12 cellular contexts compared by ENCODE assay signal in the genomic region with DNA sequence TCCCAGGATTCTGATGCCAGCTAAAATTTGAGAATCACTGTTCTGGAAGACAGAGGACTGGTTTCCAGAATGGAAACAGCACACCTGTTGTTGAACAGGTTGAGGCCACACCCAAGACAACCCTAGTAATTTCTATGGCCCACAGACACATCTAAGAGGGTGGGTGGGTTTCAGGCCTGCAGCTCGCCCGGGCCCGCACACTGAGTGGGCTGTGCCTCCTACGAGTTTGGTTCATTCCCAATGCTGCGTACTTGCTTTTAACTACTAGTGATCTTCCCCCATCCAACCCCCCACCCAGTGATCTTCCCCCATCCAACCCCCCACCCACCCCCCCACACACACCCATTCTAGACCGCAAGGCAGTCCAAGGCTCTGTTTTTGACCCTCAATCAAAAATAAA. TPM values are rescaled to one million over a fixed set of nuclear protein-coding genes. Genes with fewer than 3 reads are reported as not detected.
DNase-seq lines count a peak whose midpoint lies in the region; ATAC-seq and TF ChIP-seq lines count a peak whose summit lies in the region.
"Had no signal": no experiment of that assay in that cellular context is flagged by ENCODE, and none has a peak within 500 bp of the region (broad histone marks: within the 10 kb centered on the region; RNA-seq: fewer than 3 reads in every experiment).

No MANE protein-coding gene starts in this region.

- no peak for ATAC-seq in activated T-cell treated with anti-CD3 and anti-CD28 coated beads, Interleukin-2, amount 50 U/mL, for 4 hours
- no peak for ATAC-seq in activated naive CD8-positive, alpha-beta T cell treated with anti-CD3 and anti-CD28 coated beads, Interleukin-2, amount 50 U/mL, for 24 hours
- ATAC-seq in HG03095 (IDR thresholded peaks at IDR 0.05; ENCODE audit: unreplicated experiment), result no peak
- ATAC-seq in HG03442 (IDR thresholded peaks at IDR 0.05; ENCODE audit: unreplicated experiment), result no peak

- H3K4me3 ChIP-seq in mucosa of rectum (ENCODE audit: low read length in 2 of 2) (no peak overlapping the region), thyroid gland (replicated peaks in 1 of 3) (no peak overlapping the region)
- H3K4me3 ChIP-seq: lung had no signal

- intact Hi-C loops in thyroid gland (cut with DNase I), result no loop called here

- H3K36me3 ChIP-seq in mucosa of rectum (ENCODE audit: control insufficient read depth in 2 of 2, insufficient read depth in 2 of 2, low read length in 2 of 2) (no peaks in the 10 kb centered on the region), thyroid gland (no peaks in the 10 kb centered on the region)

- no peak for TF ChIP-seq CTCF in thyroid gland (IDR thresholded peaks at IDR 0.05)

- H3K27ac ChIP-seq in mucosa of rectum (ENCODE audit: low read depth in 2 of 2, low read length in 2 of 2) (peak overlapping the region; percentile 96 to 99), thyroid gland (peak overlapping the region; percentile 88 to 99 (median 99))

- H3K27me3 Mint-ChIP-seq in activated T-cell treated with anti-CD3 and anti-CD28 coated beads, Interleukin-2, amount 50 U/mL, for 4 hours (ENCODE audit: low read depth), result no peaks in the 10 kb centered on the region
- no peaks in the 10 kb centered on the region for H3K27me3 Mint-ChIP-seq in activated naive CD8-positive, alpha-beta T cell treated with anti-CD3 and anti-CD28 coated beads, Interleukin-2, amount 50 U/mL, for 24 hours

- H3K36me3 Mint-ChIP-seq in activated T-cell treated with anti-CD3 and anti-CD28 coated beads, Interleukin-2, amount 50 U/mL, for 4 hours (ENCODE audit: insufficient read depth), result peaks cover 6% of the 10 kb centered on the region
- peaks cover 7% of the 10 kb centered on the region for H3K36me3 Mint-ChIP-seq in activated naive CD8-positive, alpha-beta T cell treated with anti-CD3 and anti-CD28 coated beads, Interleukin-2, amount 50 U/mL, for 24 hours (ENCODE audit: low read depth)

- H3K4me1 ChIP-seq in mucosa of rectum (ENCODE audit: control insufficient read depth in 2 of 2, insufficient read depth in 2 of 2, low read length in 2 of 2) (peaks cover 16 to 22% of the 10 kb centered on the region in 2 donors), thyroid gland (peaks cover 10 to 23% of the 10 kb centered on the region in 2 donors)

- 99 to 100% methylated on average over 6 of the region's 6 CpGs for WGBS in thyroid gland, 2 donors

- no peak for TF ChIP-seq POLR2A in thyroid gland (IDR thresholded peaks at IDR 0.05)

- peak overlapping the region; percentile 89 for H3K4me3 Mint-ChIP-seq in activated T-cell treated with anti-CD3 and anti-CD28 coated beads, Interleukin-2, amount 50 U/mL, for 4 hours
- H3K4me3 Mint-ChIP-seq in activated naive CD8-positive, alpha-beta T cell treated with anti-CD3 and anti-CD28 coated beads, Interleukin-2, amount 50 U/mL, for 24 hours, result no peak overlapping the region

- no peak for DNase-seq in activated T-cell treated with anti-CD3 and anti-CD28 coated beads, Interleukin-2, amount 50 U/mL, for 4 hours
- no peak for DNase-seq in activated T-cell treated with anti-CD3 and anti-CD28 coated beads for 4 hours
- DNase-seq in activated naive CD8-positive, alpha-beta T cell treated with anti-CD3 and anti-CD28 coated beads, Interleukin-2, amount 50 U/mL, for 24 hours, result no peak
- no peak for DNase-seq in thyroid gland
- no peak for DNase-seq in HUDEP-2 (lab: John Stamatoyannopoulos, UW; ENCODE audit: unreplicated experiment in 76 of 76)
- DNase-seq: GF-D8, Kasumi-1, SIG-M5 had no signal

- H3K27me3 ChIP-seq in mucosa of rectum (ENCODE audit: control insufficient read depth in 2 of 2, insufficient read depth in 2 of 2, low read length in 2 of 2), result no peaks in the 10 kb centered on the region
- H3K27me3 ChIP-seq in thyroid gland, result no peaks in the 10 kb centered on the region

- H3K27ac Mint-ChIP-seq in activated naive CD8-positive, alpha-beta T cell treated with anti-CD3 and anti-CD28 coated beads, Interleukin-2, amount 50 U/mL, for 24 hours, result peak overlapping the region; percentile 96

- H3K9me3 ChIP-seq in mucosa of rectum (ENCODE audit: control insufficient read depth in 2 of 2, low read length in 2 of 2) (no peaks in the 10 kb centered on the region), thyroid gland (no peaks in the 10 kb centered on the region)

- peaks cover 34% of the 10 kb centered on the region for H3K4me1 Mint-ChIP-seq in activated T-cell treated with anti-CD3 and anti-CD28 coated beads, Interleukin-2, amount 50 U/mL, for 4 hours (ENCODE audit: low read depth)
- peaks cover 35% of the 10 kb centered on the region for H3K4me1 Mint-ChIP-seq in activated naive CD8-positive, alpha-beta T cell treated with anti-CD3 and anti-CD28 coated beads, Interleukin-2, amount 50 U/mL, for 24 hours

- no peak overlapping the region for H3K9ac ChIP-seq in mucosa of rectum (ENCODE audit: low read depth in 1 of 2, low read length in 2 of 2)

- H3K9me3 Mint-ChIP-seq in activated T-cell treated with anti-CD3 and anti-CD28 coated beads, Interleukin-2, amount 50 U/mL, for 4 hours, result no peaks in the 10 kb centered on the region
- no peaks in the 10 kb centered on the region for H3K9me3 Mint-ChIP-seq in activated naive CD8-positive, alpha-beta T cell treated with anti-CD3 and anti-CD28 coated beads, Interleukin-2, amount 50 U/mL, for 24 hours

RNA-seq across cellular contexts. Expression of a gene that starts 1.3 kb away (rescaled TPM):
- 10 to 100 TPM; 23.8 to 26.4 (median 25.4) TPM for total RNA-seq in activated T-cell treated with anti-CD3 and anti-CD28 coated beads, Interleukin-2, amount 50 U/mL, for 4 hours
- 10 to 100 TPM; 38.7 to 74.2 (median 55.2) TPM for total RNA-seq in thyroid gland

RNA-seq across cellular contexts. Expression of a gene that starts 51.6 kb away (rescaled TPM):
- 10 to 100 TPM; 40.7 to 44.5 (median 41.3) TPM for total RNA-seq in activated T-cell treated with anti-CD3 and anti-CD28 coated beads, Interleukin-2, amount 50 U/mL, for 4 hours
- 100 to 1,000 TPM in 1 of 4 donors, 10 to 100 TPM in 3; 56.7 to 125 (median 71.3) TPM for total RNA-seq in thyroid gland
